14 cellular contexts compared by ENCODE assay signal in genomic region chr20:14341782-14342181, GRCh38. TPM values are rescaled to one million over a fixed set of nuclear protein-coding genes. Genes with fewer than 3 reads are reported as not detected.
DNase-seq lines count a peak whose midpoint lies in the region; ATAC-seq, FAIRE-seq and TF ChIP-seq lines count a peak whose summit lies in the region.
"Had no signal": no experiment of that assay in that cellular context is flagged by ENCODE, and none has a peak within 500 bp of the region (broad histone marks: within the 10 kb centered on the region; RNA-seq: fewer than 3 reads in every experiment).

No MANE protein-coding gene starts in this region.

- no peak for TF ChIP-seq EP300 in A549 (IDR thresholded peaks at IDR 0.05)

- peak; percentile 13 for FAIRE-seq in A549 (lab: Jason Lieb, UNC)

- intact Hi-C loops in psoas muscle (cut with DNase I), result loop anchor here in 1 of 2 donors (10.0 kb wide), 1 partner anchor 363 kb away; no protein-coding TSS in a partner anchor

- H3K4me2 ChIP-seq in A549, result no peak overlapping the region

- POLR2A ChIA-PET in A549 (lab: Yijun Ruan, JAX), result no interaction called here

- H3K4me3 ChIP-seq in A549 (no peak overlapping the region), adipocyte (ENCODE audit: low read length) (peak overlapping the region; percentile 59), fibroblast of the aortic adventitia (ENCODE audit: low read depth, low read length) (no peak overlapping the region), psoas muscle (no peak overlapping the region)

- CTCF ChIA-PET in A549 (lab: Yijun Ruan, JAX), result interaction anchor here (0.6 kb wide), 1 partner anchor 893 kb away, joined by 3 read pairs; no protein-coding TSS in a partner anchor

- H3K9ac ChIP-seq in adipocyte (ENCODE audit: low read length), result no peak overlapping the region

- TF ChIP-seq RAD21 in A549 (conservative IDR thresholded peaks at IDR 0.05 in 1 of 2, IDR thresholded peaks at IDR 0.05 in 1 of 2), result no peak

- H3K27ac ChIP-seq in A549 (peak overlapping the region in 1 of 2 experiments; percentile 7; a peak in 1 of 6 replicates), psoas muscle (no peak overlapping the region)

- DNase-seq in A549 (ENCODE audit: low read depth in 1 of 2, low spot score in 1 of 2), result no peak
- peak; percentile 73 for DNase-seq in adipocyte (ENCODE audit: low read depth)
- peak; percentile 51 for DNase-seq in fibroblast of the aortic adventitia (ENCODE audit: low read depth)
- DNase-seq in psoas muscle, result peak in 1 of 2 donors; percentile 55
- no peak for DNase-seq in NCI-H1417 treated with DMSO at 0.1 percent for 48 hours (lab: John Stamatoyannopoulos, UW)
- no peak for DNase-seq in COLO668 (lab: John Stamatoyannopoulos, UW; ENCODE audit: unreplicated experiment)
- DNase-seq: AML-193, Calu3, HCEC 1CT, NCI-H1048, NCI-H2227 treated with DMSO at 0.1 percent for 48 hours, NCI-H526 had no signal

- ATAC-seq in A549, result no peak
- ATAC-seq in psoas muscle, result peak in 3 of 4 donors; percentile 80 to 88 (median 85)
- ATAC-seq in HG02973 (IDR thresholded peaks at IDR 0.05; ENCODE audit: unreplicated experiment), result no peak

- 90% methylated on average over 4 of the region's 4 CpGs for WGBS in A549 (ENCODE audit: missing lambda C conversion rate)
- 18 to 25% (median 25%) methylated on average over 4 of the region's 4 CpGs for WGBS in psoas muscle, 3 donors

- H3K27me3 ChIP-seq in adipocyte (replicated peaks; ENCODE audit: control insufficient read depth, insufficient read depth, low read length) (no peaks in the 10 kb centered on the region), psoas muscle (ENCODE audit: insufficient read depth in 3 of 3, low read length in 2 of 3) (no peaks in the 10 kb centered on the region)

- no peak for TF ChIP-seq POLR2A in A549 (IDR thresholded peaks at IDR 0.05; ENCODE audit: low read length)

- TF ChIP-seq CTCF in A549 (IDR thresholded peaks at IDR 0.05) (no peak), fibroblast of the aortic adventitia (IDR thresholded peaks at IDR 0.05; ENCODE audit: insufficient read depth, low read length) (no peak), psoas muscle (IDR thresholded peaks at IDR 0.05) (no peak)

- no peaks in the 10 kb centered on the region for H3K9me3 ChIP-seq in A549
- no peaks in the 10 kb centered on the region for H3K9me3 ChIP-seq in adipocyte (ENCODE audit: control insufficient read depth, low read length)
- no peaks in the 10 kb centered on the region for H3K9me3 ChIP-seq in psoas muscle

- no peaks in the 10 kb centered on the region for H3K36me3 ChIP-seq in adipocyte (ENCODE audit: control insufficient read depth, insufficient read depth, low read length, severe bottlenecking)
- H3K36me3 ChIP-seq in psoas muscle (ENCODE audit: insufficient read depth in 1 of 2, low read depth in 1 of 2), result no peaks in the 10 kb centered on the region

- peaks cover 29% of the 10 kb centered on the region for H3K4me1 ChIP-seq in A549
- H3K4me1 ChIP-seq in adipocyte (ENCODE audit: control insufficient read depth, insufficient read depth, low read length), result peaks cover 9% of the 10 kb centered on the region
- H3K4me1 ChIP-seq in psoas muscle, result no peaks in the 10 kb centered on the region

TF ChIP-seq in A549, 52 proteins besides CTCF, POLR2A, EP300 and RAD21:
- TF ChIP-seq, protein P1, sequence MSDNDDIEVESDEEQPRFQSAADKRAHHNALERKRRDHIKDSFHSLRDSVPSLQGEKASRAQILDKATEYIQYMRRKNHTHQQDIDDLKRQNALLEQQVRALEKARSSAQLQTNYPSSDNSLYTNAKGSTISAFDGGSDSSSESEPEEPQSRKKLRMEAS (IDR thresholded peaks at IDR 0.05), result no peak
- TF ChIP-seq TP53 (CRISPR knock-in tag; IDR thresholded peaks at IDR 0.05) (no peak), CHD4 (IDR thresholded peaks at IDR 0.05; ENCODE audit: borderline replicate concordance) (no peak), NPAS2 (CRISPR knock-in tag; IDR thresholded peaks at IDR 0.05; ENCODE audit: borderline replicate concordance) (no peak), FOXS1 (CRISPR knock-in tag; IDR thresholded peaks at IDR 0.05) (no peak), ESRRA (IDR thresholded peaks at IDR 0.05; ENCODE audit: borderline replicate concordance, low read length) (no peak), ZNF302 (CRISPR knock-in tag; IDR thresholded peaks at IDR 0.05) (no peak), HDAC2 (IDR thresholded peaks at IDR 0.05) (no peak), ZFP36 (IDR thresholded peaks at IDR 0.05; ENCODE audit: borderline replicate concordance, partially characterized antibody) (no peak), EHMT2 (IDR thresholded peaks at IDR 0.05; ENCODE audit: low read depth) (no peak), MAFK (IDR thresholded peaks at IDR 0.05; ENCODE audit: partially characterized antibody) (no peak), TFCP2L1 (CRISPR knock-in tag; IDR thresholded peaks at IDR 0.05) (no peak), CBX8 (IDR thresholded peaks at IDR 0.05) (no peak), RCOR1 (IDR thresholded peaks at IDR 0.05; ENCODE audit: low read depth, low read length) (no peak), JUNB (IDR thresholded peaks at IDR 0.05) (no peak), FOSB (CRISPR knock-in tag; IDR thresholded peaks at IDR 0.05) (no peak), ZSCAN20 (CRISPR knock-in tag; IDR thresholded peaks at IDR 0.05) (no peak), CBX2 (IDR thresholded peaks at IDR 0.05; ENCODE audit: borderline replicate concordance, low read depth) (no peak)
- TF ChIP-seq, protein P2, sequence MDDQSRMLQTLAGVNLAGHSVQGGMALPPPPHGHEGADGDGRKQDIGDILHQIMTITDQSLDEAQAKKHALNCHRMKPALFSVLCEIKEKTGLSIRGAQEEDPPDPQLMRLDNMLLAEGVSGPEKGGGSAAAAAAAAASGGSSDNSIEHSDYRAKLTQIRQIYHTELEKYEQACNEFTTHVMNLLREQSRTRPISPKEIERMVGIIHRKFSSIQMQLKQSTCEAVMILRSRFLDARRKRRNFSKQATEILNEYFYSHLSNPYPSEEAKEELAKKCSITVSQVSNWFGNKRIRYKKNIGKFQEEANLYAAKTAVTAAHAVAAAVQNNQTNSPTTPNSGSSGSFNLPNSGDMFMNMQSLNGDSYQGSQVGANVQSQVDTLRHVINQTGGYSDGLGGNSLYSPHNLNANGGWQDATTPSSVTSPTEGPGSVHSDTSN (IDR thresholded peaks at IDR 0.05), result no peak
- TF ChIP-seq, protein P3, sequence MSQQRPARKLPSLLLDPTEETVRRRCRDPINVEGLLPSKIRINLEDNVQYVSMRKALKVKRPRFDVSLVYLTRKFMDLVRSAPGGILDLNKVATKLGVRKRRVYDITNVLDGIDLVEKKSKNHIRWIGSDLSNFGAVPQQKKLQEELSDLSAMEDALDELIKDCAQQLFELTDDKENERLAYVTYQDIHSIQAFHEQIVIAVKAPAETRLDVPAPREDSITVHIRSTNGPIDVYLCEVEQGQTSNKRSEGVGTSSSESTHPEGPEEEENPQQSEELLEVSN (IDR thresholded peaks at IDR 0.05; ENCODE audit: borderline replicate concordance, low read depth), result no peak

RNA-seq across cellular contexts. Expression of gene FLRT3, which starts 4.4 kb away (rescaled TPM):
- polyA plus RNA-seq in A549 (2011; rRNA removed), result 28.7 and 35.1 TPM in 2 replicates
- polyA plus RNA-seq in A549 (2012; cell fraction: cytosol; rRNA removed), result 1.6 and 1.7 TPM in 2 replicates
- 1.6 and 2.3 TPM in 2 replicates for polyA plus RNA-seq in A549 (2012; cell fraction: nucleus; rRNA removed)
- 2.6 to 3.8 TPM (median 3.4 TPM) in 3 replicates for polyA plus RNA-seq in A549 (2017; fragmentation: RNase III; extraction: RNeasy Plus Mini Kit Qiagen cat#74134 plus additional on column Dnase treatment)
- polyA minus RNA-seq in A549 (2011; rRNA and poly(A)+ RNA removed), result 25.7 and 26.2 TPM in 2 replicates
- total RNA-seq in fibroblast of the aortic adventitia (ENCODE audit: low replicate concordance), result 0.54 and 5.9 TPM in 2 replicates
- total RNA-seq in psoas muscle, result 1 to 10 TPM in 3 of 4 donors, under 1 TPM in 1; 0.91 to 3.1 (median 2.1) TPM
- polyA plus RNA-seq in psoas muscle, result 1 to 10 TPM in 2 of 3 donors, under 1 TPM in 1; 0.31 to 1.0 (median 1.0) TPM
- total RNA-seq: OCI-LY7 had no signal

Comparison
In these comparisons a context has a peak if more than half of its experiments do, and no peak if none do; other contexts are left out.
1. ATAC-seq: peak in psoas muscle (3 of 4); none in A549 (0 of 2) and HG02973 (single experiment).
2. DNase-seq: peak in adipocyte (single experiment) and fibroblast of the aortic adventitia (single experiment); none in A549 (0 of 2), NCI-H1417 treated with DMSO at 0.1 percent for 48 hours (single experiment) and COLO668 (single experiment).